Comparison of ENCODE assay signal across 1 cellular context in the genomic region with DNA sequence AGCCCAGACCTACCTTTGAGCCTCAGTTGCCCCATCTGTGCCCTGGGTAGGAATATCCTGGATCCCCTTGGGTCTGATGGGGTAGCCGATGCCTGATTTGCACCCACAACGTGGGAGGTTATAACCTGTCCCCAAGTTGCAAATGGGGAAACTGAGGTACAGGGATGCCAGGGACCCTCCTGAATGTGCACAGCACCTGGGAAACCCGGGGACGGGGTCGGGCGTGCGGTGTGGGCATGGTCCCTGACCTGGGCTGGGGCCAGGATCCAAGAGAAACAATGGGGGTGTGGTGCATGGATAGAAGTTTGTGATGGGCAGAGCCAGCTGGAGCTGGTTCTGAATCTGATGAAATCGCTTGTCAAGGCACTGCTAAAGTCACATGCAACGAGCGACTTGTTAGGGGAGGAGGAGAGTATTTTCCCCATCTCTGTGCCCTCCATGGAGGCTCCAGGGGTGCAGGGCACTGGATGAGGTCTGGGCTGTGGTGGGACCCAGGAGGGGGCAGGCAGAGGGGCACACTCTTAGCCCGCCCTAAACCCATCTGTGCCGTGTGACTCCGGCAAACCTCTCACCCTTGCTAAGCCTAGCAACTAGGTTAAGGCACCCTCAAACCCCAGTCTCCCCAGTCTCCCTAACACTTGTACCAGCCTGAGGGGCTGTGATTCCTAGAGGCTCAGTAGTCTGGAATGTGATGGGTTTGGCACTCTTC.
TF ChIP-seq lines count a peak whose summit lies in the region.

No MANE protein-coding gene starts in this region.

TF ChIP-seq in K562, 482 proteins besides CTCF, POLR2A, EP300 and RAD21 (continued from another document):
- TF ChIP-seq ATF6 (CRISPR knock-in tag; IDR thresholded peaks at IDR 0.05) = 0 out of 2 replicates have a peak, but pooled peaks have one; percentile 64
- peak; percentile 8 for TF ChIP-seq RBM22 (IDR thresholded peaks at IDR 0.05; ENCODE audit: low read depth, low read length, poor library complexity, severe bottlenecking)
- TF ChIP-seq EGR1 (conservative IDR thresholded peaks at IDR 0.05) = no peak
- TF ChIP-seq SIX5 (IDR thresholded peaks at IDR 0.05; ENCODE audit: borderline replicate concordance in 1 of 2, insufficient read depth in 1 of 2, low read depth in 1 of 2, low read length in 2 of 2) = no peak
- no peak for TF ChIP-seq PHF21A (IDR thresholded peaks at IDR 0.05; ENCODE audit: borderline replicate concordance, low read depth)
- TF ChIP-seq, protein P1, sequence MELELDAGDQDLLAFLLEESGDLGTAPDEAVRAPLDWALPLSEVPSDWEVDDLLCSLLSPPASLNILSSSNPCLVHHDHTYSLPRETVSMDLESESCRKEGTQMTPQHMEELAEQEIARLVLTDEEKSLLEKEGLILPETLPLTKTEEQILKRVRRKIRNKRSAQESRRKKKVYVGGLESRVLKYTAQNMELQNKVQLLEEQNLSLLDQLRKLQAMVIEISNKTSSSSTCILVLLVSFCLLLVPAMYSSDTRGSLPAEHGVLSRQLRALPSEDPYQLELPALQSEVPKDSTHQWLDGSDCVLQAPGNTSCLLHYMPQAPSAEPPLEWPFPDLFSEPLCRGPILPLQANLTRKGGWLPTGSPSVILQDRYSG (tag; conservative IDR thresholded peaks at IDR 0.05; ENCODE audit: low read depth) = no peak
- TF ChIP-seq, protein P2, sequence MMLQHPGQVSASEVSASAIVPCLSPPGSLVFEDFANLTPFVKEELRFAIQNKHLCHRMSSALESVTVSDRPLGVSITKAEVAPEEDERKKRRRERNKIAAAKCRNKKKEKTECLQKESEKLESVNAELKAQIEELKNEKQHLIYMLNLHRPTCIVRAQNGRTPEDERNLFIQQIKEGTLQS (IDR thresholded peaks at IDR 0.05) = peak; percentile 46; the same call in 1 of the 2 replicates
- TF ChIP-seq, protein P2 (CRISPR knock-in tag; conservative IDR thresholded peaks at IDR 0.05) = no peak
- peak; percentile 96 for TF ChIP-seq CHD1 (IDR thresholded peaks at IDR 0.05; ENCODE audit: low read length)
- TF ChIP-seq PRMT5 (CRISPR knock-in tag; IDR thresholded peaks at IDR 0.05) = peak; percentile 1; the same call in 1 of the 2 replicates
- TF ChIP-seq TCF15 (CRISPR knock-in tag; IDR thresholded peaks at IDR 0.05) = no peak
- TF ChIP-seq, protein P3, sequence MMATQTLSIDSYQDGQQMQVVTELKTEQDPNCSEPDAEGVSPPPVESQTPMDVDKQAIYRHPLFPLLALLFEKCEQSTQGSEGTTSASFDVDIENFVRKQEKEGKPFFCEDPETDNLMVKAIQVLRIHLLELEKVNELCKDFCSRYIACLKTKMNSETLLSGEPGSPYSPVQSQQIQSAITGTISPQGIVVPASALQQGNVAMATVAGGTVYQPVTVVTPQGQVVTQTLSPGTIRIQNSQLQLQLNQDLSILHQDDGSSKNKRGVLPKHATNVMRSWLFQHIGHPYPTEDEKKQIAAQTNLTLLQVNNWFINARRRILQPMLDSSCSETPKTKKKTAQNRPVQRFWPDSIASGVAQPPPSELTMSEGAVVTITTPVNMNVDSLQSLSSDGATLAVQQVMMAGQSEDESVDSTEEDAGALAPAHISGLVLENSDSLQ (IDR thresholded peaks at IDR 0.05) = peak; percentile 28; the same call in 1 of the 2 replicates
- TF ChIP-seq ZNF197 (CRISPR knock-in tag; IDR thresholded peaks at IDR 0.05; ENCODE audit: low read depth) = peak; percentile 36; the same call in 1 of the 2 replicates
- TF ChIP-seq, protein P4, sequence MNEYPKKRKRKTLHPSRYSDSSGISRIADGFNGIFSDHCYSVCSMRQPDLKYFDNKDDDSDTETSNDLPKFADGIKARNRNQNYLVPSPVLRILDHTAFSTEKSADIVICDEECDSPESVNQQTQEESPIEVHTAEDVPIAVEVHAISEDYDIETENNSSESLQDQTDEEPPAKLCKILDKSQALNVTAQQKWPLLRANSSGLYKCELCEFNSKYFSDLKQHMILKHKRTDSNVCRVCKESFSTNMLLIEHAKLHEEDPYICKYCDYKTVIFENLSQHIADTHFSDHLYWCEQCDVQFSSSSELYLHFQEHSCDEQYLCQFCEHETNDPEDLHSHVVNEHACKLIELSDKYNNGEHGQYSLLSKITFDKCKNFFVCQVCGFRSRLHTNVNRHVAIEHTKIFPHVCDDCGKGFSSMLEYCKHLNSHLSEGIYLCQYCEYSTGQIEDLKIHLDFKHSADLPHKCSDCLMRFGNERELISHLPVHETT (CRISPR knock-in tag; conservative IDR thresholded peaks at IDR 0.05 in 1 of 2, IDR thresholded peaks at IDR 0.05 in 1 of 2) = peak in 1 of 2 experiments; percentile 82; a peak in 1 of 4 replicates
- TF ChIP-seq JUN (IDR thresholded peaks at IDR 0.05; ENCODE audit: borderline replicate concordance, low read depth, low read length) = no peak
- TF ChIP-seq JUN (CRISPR knock-in tag; IDR thresholded peaks at IDR 0.05; ENCODE audit: borderline replicate concordance) = peak; percentile 66; the same call in 1 of the 2 replicates
- TF ChIP-seq ZBTB8A (IDR thresholded peaks at IDR 0.05; ENCODE audit: partially characterized antibody) = no peak
- no peak for TF ChIP-seq ZFX (CRISPR knock-in tag; IDR thresholded peaks at IDR 0.05)
- no peak for TF ChIP-seq TEAD4 (IDR thresholded peaks at IDR 0.05; ENCODE audit: low read length)
- TF ChIP-seq TEAD4 (CRISPR knock-in tag; IDR thresholded peaks at IDR 0.05; ENCODE audit: borderline replicate concordance) = no peak
- peak; percentile 89 for TF ChIP-seq ADNP (tag; IDR thresholded peaks at IDR 0.05)
- peak; percentile 62; the same call in 1 of the 2 replicates for TF ChIP-seq ETV5 (CRISPR knock-in tag; IDR thresholded peaks at IDR 0.05; ENCODE audit: low read depth)
- TF ChIP-seq KAT8 (IDR thresholded peaks at IDR 0.05; ENCODE audit: low read depth) = no peak
- peak in 1 of 2 experiments; percentile 52; a peak in 1 of 4 replicates for TF ChIP-seq MLLT1 (IDR thresholded peaks at IDR 0.05)
- peak; percentile 68; the same call in 1 of the 2 replicates for TF ChIP-seq E2F4 (CRISPR knock-in tag; IDR thresholded peaks at IDR 0.05; ENCODE audit: low read depth)
- TF ChIP-seq GATA2 (CRISPR knock-in tag; IDR thresholded peaks at IDR 0.05) = 0 out of 2 replicates have a peak, but pooled peaks have one; percentile 6
- TF ChIP-seq ZNF589 (CRISPR knock-in tag; IDR thresholded peaks at IDR 0.05; ENCODE audit: low read depth) = peak; percentile 10
- TF ChIP-seq SIN3A (IDR thresholded peaks at IDR 0.05; ENCODE audit: borderline replicate concordance in 2 of 2, control insufficient read depth in 1 of 2, low read depth in 2 of 2, low read length in 2 of 2) = peak in 1 of 2 experiments; percentile 31; a peak in 1 of 4 replicates
- TF ChIP-seq NFRKB (IDR thresholded peaks at IDR 0.05; ENCODE audit: low read depth) = peak; percentile 68; the same call in 1 of the 2 replicates
- TF ChIP-seq, protein P5, sequence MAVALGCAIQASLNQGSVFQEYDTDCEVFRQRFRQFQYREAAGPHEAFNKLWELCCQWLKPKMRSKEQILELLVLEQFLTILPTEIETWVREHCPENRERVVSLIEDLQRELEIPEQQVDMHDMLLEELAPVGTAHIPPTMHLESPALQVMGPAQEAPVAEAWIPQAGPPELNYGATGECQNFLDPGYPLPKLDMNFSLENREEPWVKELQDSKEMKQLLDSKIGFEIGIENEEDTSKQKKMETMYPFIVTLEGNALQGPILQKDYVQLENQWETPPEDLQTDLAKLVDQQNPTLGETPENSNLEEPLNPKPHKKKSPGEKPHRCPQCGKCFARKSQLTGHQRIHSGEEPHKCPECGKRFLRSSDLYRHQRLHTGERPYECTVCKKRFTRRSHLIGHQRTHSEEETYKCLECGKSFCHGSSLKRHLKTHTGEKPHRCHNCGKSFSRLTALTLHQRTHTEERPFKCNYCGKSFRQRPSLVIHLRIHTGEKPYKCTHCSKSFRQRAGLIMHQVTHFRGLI (CRISPR knock-in tag; IDR thresholded peaks at IDR 0.05) = no peak
- 0 out of 2 replicates have a peak, but pooled peaks have one; percentile 17 for TF ChIP-seq JUND (IDR thresholded peaks at IDR 0.05; ENCODE audit: borderline replicate concordance, low read depth, low read length)
- TF ChIP-seq JUND (tag; IDR thresholded peaks at IDR 0.05; ENCODE audit: borderline replicate concordance, low read depth, low read length) = no peak
- TF ChIP-seq, protein P6, sequence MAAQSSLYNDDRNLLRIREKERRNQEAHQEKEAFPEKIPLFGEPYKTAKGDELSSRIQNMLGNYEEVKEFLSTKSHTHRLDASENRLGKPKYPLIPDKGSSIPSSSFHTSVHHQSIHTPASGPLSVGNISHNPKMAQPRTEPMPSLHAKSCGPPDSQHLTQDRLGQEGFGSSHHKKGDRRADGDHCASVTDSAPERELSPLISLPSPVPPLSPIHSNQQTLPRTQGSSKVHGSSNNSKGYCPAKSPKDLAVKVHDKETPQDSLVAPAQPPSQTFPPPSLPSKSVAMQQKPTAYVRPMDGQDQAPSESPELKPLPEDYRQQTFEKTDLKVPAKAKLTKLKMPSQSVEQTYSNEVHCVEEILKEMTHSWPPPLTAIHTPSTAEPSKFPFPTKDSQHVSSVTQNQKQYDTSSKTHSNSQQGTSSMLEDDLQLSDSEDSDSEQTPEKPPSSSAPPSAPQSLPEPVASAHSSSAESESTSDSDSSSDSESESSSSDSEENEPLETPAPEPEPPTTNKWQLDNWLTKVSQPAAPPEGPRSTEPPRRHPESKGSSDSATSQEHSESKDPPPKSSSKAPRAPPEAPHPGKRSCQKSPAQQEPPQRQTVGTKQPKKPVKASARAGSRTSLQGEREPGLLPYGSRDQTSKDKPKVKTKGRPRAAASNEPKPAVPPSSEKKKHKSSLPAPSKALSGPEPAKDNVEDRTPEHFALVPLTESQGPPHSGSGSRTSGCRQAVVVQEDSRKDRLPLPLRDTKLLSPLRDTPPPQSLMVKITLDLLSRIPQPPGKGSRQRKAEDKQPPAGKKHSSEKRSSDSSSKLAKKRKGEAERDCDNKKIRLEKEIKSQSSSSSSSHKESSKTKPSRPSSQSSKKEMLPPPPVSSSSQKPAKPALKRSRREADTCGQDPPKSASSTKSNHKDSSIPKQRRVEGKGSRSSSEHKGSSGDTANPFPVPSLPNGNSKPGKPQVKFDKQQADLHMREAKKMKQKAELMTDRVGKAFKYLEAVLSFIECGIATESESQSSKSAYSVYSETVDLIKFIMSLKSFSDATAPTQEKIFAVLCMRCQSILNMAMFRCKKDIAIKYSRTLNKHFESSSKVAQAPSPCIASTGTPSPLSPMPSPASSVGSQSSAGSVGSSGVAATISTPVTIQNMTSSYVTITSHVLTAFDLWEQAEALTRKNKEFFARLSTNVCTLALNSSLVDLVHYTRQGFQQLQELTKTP (IDR thresholded peaks at IDR 0.05; ENCODE audit: low read depth in 1 of 2, partially characterized antibody in 2 of 2) = peak in 1 of 2 experiments; percentile 8
- peak; percentile 11; the same call in 1 of the 2 replicates for TF ChIP-seq SOX6 (IDR thresholded peaks at IDR 0.05)
- no peak for TF ChIP-seq ARHGAP35 (IDR thresholded peaks at IDR 0.05; ENCODE audit: partially characterized antibody)
- TF ChIP-seq E2F5 (CRISPR knock-in tag; IDR thresholded peaks at IDR 0.05) = 0 out of 2 replicates have a peak, but pooled peaks have one; percentile 37
